In genomic region chr14:77097689-77098469, GRCh38 we compare ENCODE assay signal across 8 cellular contexts. TPM values are rescaled to one million over a fixed set of nuclear protein-coding genes. Genes with fewer than 3 reads are reported as not detected.
DNase-seq lines count a peak whose midpoint lies in the region; ATAC-seq, FAIRE-seq and TF ChIP-seq lines count a peak whose summit lies in the region.

TSS of gene CIPC (plus strand) at chr14:77098258. CDS start at chr14:77105709, 7,451 bp downstream.

- peak within 1 kb of the TSS; percentile 92 for H3K9ac ChIP-seq in HepG2 (ENCODE audit: insufficient read depth, low read depth, low read length)

- ATAC-seq in GM19397 (IDR thresholded peaks at IDR 0.05; ENCODE audit: unreplicated experiment) (peak; percentile 90), HG03571 (IDR thresholded peaks at IDR 0.05; ENCODE audit: unreplicated experiment) (peak; percentile 84), HepG2 (peak; percentile 93)

- H3K4me1 ChIP-seq in HepG2 (ENCODE audit: insufficient read depth, low read length): peaks cover 28% of the 10 kb centered on the region

- peak; percentile 25 to 43; a peak in 1 of 4 replicates for TF ChIP-seq EP300 in HepG2 (IDR thresholded peaks at IDR 0.05; ENCODE audit: low read depth in 2 of 2, low read length in 2 of 2)
- no peak for TF ChIP-seq EP300 in HepG2 (CRISPR knock-in tag; IDR thresholded peaks at IDR 0.05; ENCODE audit: borderline replicate concordance)

- CTCF ChIA-PET in HepG2 (lab: Yijun Ruan, JAX; ENCODE audit: low intra/inter-chr PET ratio, low total read pairs): no interaction called here

- H3K9me3 ChIP-seq in HepG2 (ENCODE audit: low read length): no peaks in the 10 kb centered on the region

- TF ChIP-seq POLR2A in HepG2 (IDR thresholded peaks at IDR 0.05; ENCODE audit: insufficient read depth in 1 of 2, low read depth in 2 of 2, low read length in 2 of 2): peak in 1 of 2 experiments; percentile 72; a peak in 3 of 4 replicates

- TF ChIP-seq RAD21 in HepG2 (CRISPR knock-in tag; IDR thresholded peaks at IDR 0.05): peak; percentile 18; the same call in 1 of the 2 replicates

- WGBS in HepG2 (ENCODE audit: low lambda C conversion rate): under 1% methylated on average over 40 of the region's 84 CpGs

- H3K27me3 ChIP-seq in HepG2 (ENCODE audit: control insufficient read depth in 1 of 2, insufficient read depth in 2 of 2, low read length in 2 of 2): no peaks in the 10 kb centered on the region; a peak in 1 of 5 replicates

- H4K20me1 ChIP-seq in HepG2 (ENCODE audit: insufficient read depth, low read length): no peaks in the 10 kb centered on the region

- no peak for TF ChIP-seq CTCF in CD14-positive monocyte (IDR thresholded peaks at IDR 0.05)
- peak; percentile 25; the same call in 1 of the 2 replicates for TF ChIP-seq CTCF in HepG2 (CRISPR knock-in tag; IDR thresholded peaks at IDR 0.05)

- peak within 1 kb of the TSS; percentile 76 for H2AFZ ChIP-seq in HepG2 (ENCODE audit: low read length)

- H3K27me3 Mint-ChIP-seq in CD14-positive monocyte (ENCODE audit: low read depth in 3 of 3): peaks cover 0 to 2% (median 1%) of the 10 kb centered on the region in 3 donors

- peaks cover 28% of the 10 kb centered on the region for H3K4me1 Mint-ChIP-seq in CD14-positive monocyte

- peak; percentile 99 for DNase-seq in CD14-positive monocyte (ENCODE audit: low spot score)
- DNase-seq in NCI-H82 (lab: John Stamatoyannopoulos, UW): peak; percentile 99
- peak; percentile 99 to 100 for DNase-seq in activated CD4-positive, alpha-beta T cell treated with anti-CD3 and anti-CD28 coated beads, Interleukin-2, amount 50 U/mL, for 48 hours
- DNase-seq in dermis microvascular lymphatic vessel endothelial cell (ENCODE audit: low read depth in 2 of 2): peak; percentile 97 to 99
- peak; percentile 96 for DNase-seq in HepG2 (ENCODE audit: low spot score)
- peak; percentile 99 for DNase-seq in stimulated activated CD4-positive, alpha-beta T cell treated with anti-CD3 and anti-CD28 coated beads, Interleukin-4, amount 100 ng/mL, for 1 hour

- H3K4me2 ChIP-seq in HepG2 (ENCODE audit: low read depth, low read length): peak within 1 kb of the TSS; percentile 93

- peaks cover 0 to under 1% (median 0%) of the 10 kb centered on the region in 7 donors for H3K9me3 Mint-ChIP-seq in CD14-positive monocyte

- H3K4me3 Mint-ChIP-seq in CD14-positive monocyte: peak within 1 kb of the TSS; percentile 87 to 94

- H3K36me3 ChIP-seq in HepG2 (replicated peaks in 1 of 2; ENCODE audit: control insufficient read depth in 1 of 2, insufficient read depth in 2 of 2, low read length in 2 of 2): no peaks in the 10 kb centered on the region

- POLR2A ChIA-PET in HepG2 (lab: Yijun Ruan, JAX): interaction anchor here (1.3 kb wide), 1 partner anchor 55 kb away, joined by 5 read pairs; no protein-coding TSS in a partner anchor

- peaks cover 16% of the 10 kb centered on the region for H3K79me2 ChIP-seq in HepG2 (ENCODE audit: insufficient read depth, low read length)

- BruUV-seq in HepG2 (replicated peaks; lab: Mats Ljungman, UMichigan): no TSS peak

- peak within 1 kb of the TSS; percentile 88 for H3K27ac ChIP-seq in HepG2 (ENCODE audit: extremely low read length, insufficient read depth, low read length)

- H3K4me3 ChIP-seq in HepG2 (replicated peaks in 1 of 3; ENCODE audit: insufficient read depth in 1 of 3, low read depth in 2 of 3, low read length in 3 of 3): peak within 1 kb of the TSS; percentile 75 to 97 (median 92)

- peak within 1 kb of the TSS; percentile 94 to 98 (median 97) for H3K27ac Mint-ChIP-seq in CD14-positive monocyte

- FAIRE-seq in HepG2 (lab: Jason Lieb, UNC): peak; percentile 74

- in situ Hi-C loops in HepG2 (cut with HindIII; ENCODE audit: extremely low pct_ligation_motif_present, low pct_unique_long_range_greater_than_20kb): no loop called here

- intact Hi-C loops in CD14-positive monocyte (cut with micrococcal nuclease) (loop anchor here (5.0 to 10.0 kb wide), 4 partner anchors 136 to 386 kb away; no protein-coding TSS in a partner anchor), HepG2 (cut with micrococcal nuclease; ENCODE audit: unreplicated experiment) (loop anchor here (5.0 kb wide), 1 partner anchor 56 kb away; no protein-coding TSS in a partner anchor)

- H3K36me3 Mint-ChIP-seq in CD14-positive monocyte: no peaks in the 10 kb centered on the region

TF ChIP-seq in HepG2, 621 proteins besides CTCF, POLR2A, EP300 and RAD21 (continues in another document):
- TF ChIP-seq POLR2G (IDR thresholded peaks at IDR 0.05; ENCODE audit: low read depth, low read length) (peak; percentile 80), ZFP36L2 (CRISPR knock-in tag; IDR thresholded peaks at IDR 0.05) (no peak), ZNF557 (CRISPR knock-in tag; IDR thresholded peaks at IDR 0.05) (no peak), GRHL1 (CRISPR knock-in tag; conservative IDR thresholded peaks at IDR 0.05) (no peak), ZBTB7A (CRISPR knock-in tag; IDR thresholded peaks at IDR 0.05) (no peak), ZFP90 (CRISPR knock-in tag; IDR thresholded peaks at IDR 0.05; ENCODE audit: borderline replicate concordance) (no peak; the same call in 1 of the 2 replicates), CERS6 (CRISPR knock-in tag; IDR thresholded peaks at IDR 0.05) (no peak), SRSF9 (IDR thresholded peaks at IDR 0.05; ENCODE audit: borderline replicate concordance, insufficient read depth, low read depth, low read length, poor library complexity, severe bottlenecking) (no peak), ZNF546 (CRISPR knock-in tag; conservative IDR thresholded peaks at IDR 0.05) (peak; percentile 41; the same call in 1 of the 2 replicates), ZNF800 (CRISPR knock-in tag; IDR thresholded peaks at IDR 0.05) (no peak)

RNA-seq across cellular contexts. Expression of gene CIPC, which starts in this region (rescaled TPM):
- polyA plus RNA-seq in CD14-positive monocyte (10 to 100 TPM in 1 of 2 donors, 1 to 10 TPM in 1; 4.4 to 11.2 TPM), HepG2 (2011; rRNA removed) (6.0 and 7.6 TPM in 2 replicates)
- total RNA-seq in dermis microvascular lymphatic vessel endothelial cell (7.2 and 11.0 TPM in 2 replicates), HepG2 (2016; rRNA removed; fragmentation: Illumina TruSeq; extraction: Trizol) (13.9 and 18.4 TPM in 2 replicates)
- total RNA-seq in HepG2 (2016; cell fraction: cytosol; rRNA removed; fragmentation: Illumina TruSeq; extraction: Trizol; ENCODE audit: low read depth): 1.6 and 1.7 TPM in 2 replicates
- total RNA-seq in HepG2 (2016; cell fraction: insoluble cytoplasmic fraction; rRNA removed; fragmentation: Illumina TruSeq; extraction: Trizol): 12.8 and 18.2 TPM in 2 replicates
- total RNA-seq in HepG2 (2016; cell fraction: membrane; rRNA removed; fragmentation: Illumina TruSeq; extraction: Trizol): 9.4 and 10.0 TPM in 2 replicates
- 8.0 and 10.3 TPM in 2 replicates for total RNA-seq in HepG2 (2016; cell fraction: nucleus; rRNA removed; fragmentation: Illumina TruSeq; extraction: Trizol)
- 4.8 and 5.6 TPM in 2 replicates for polyA plus RNA-seq in HepG2 (2011; cell fraction: cytosol; rRNA removed)
- polyA plus RNA-seq in HepG2 (2011; cell fraction: nucleus; rRNA removed): 3.6 and 4.9 TPM in 2 replicates
- 4.0 and 4.3 TPM in 2 replicates for polyA plus RNA-seq in HepG2 (2012)
- 0.84 and 0.93 TPM in 2 replicates for polyA plus RNA-seq in HepG2 (2016; cell fraction: cytosol; fragmentation: Illumina TruSeq; extraction: Trizol; ENCODE audit: low read depth)
- 12.4 and 12.8 TPM in 2 replicates for polyA plus RNA-seq in HepG2 (2016; cell fraction: insoluble cytoplasmic fraction; fragmentation: Illumina TruSeq; extraction: Trizol; ENCODE audit: low read depth)
- polyA plus RNA-seq in HepG2 (2016; cell fraction: membrane; fragmentation: Illumina TruSeq; extraction: Trizol; ENCODE audit: low read depth): 3.3 and 4.4 TPM in 2 replicates
- polyA plus RNA-seq in HepG2 (2016; cell fraction: nucleus; fragmentation: Illumina TruSeq; extraction: Trizol; ENCODE audit: insufficient read depth, low read depth): 10.3 and 11.4 TPM in 2 replicates
- polyA minus RNA-seq in HepG2 (2011; rRNA and poly(A)+ RNA removed; ENCODE audit: low replicate concordance): 11.9 and 19.0 TPM in 2 replicates
- polyA minus RNA-seq in HepG2 (2011; cell fraction: cytosol; rRNA and poly(A)+ RNA removed): 6.0 and 6.7 TPM in 2 replicates
- polyA minus RNA-seq in HepG2 (2011; cell fraction: nucleus; rRNA and poly(A)+ RNA removed): 5.9 and 7.2 TPM in 2 replicates

Comparison
In these comparisons a context has a peak if more than half of its experiments do, and no peak if none do; other contexts are left out.
1. Peak in every context shown above with its lines: DNase-seq, ATAC-seq, H3K4me3 ChIP-seq and H3K27ac ChIP-seq.